ENCODE assay signal across 8 cellular contexts in the genomic region with DNA sequence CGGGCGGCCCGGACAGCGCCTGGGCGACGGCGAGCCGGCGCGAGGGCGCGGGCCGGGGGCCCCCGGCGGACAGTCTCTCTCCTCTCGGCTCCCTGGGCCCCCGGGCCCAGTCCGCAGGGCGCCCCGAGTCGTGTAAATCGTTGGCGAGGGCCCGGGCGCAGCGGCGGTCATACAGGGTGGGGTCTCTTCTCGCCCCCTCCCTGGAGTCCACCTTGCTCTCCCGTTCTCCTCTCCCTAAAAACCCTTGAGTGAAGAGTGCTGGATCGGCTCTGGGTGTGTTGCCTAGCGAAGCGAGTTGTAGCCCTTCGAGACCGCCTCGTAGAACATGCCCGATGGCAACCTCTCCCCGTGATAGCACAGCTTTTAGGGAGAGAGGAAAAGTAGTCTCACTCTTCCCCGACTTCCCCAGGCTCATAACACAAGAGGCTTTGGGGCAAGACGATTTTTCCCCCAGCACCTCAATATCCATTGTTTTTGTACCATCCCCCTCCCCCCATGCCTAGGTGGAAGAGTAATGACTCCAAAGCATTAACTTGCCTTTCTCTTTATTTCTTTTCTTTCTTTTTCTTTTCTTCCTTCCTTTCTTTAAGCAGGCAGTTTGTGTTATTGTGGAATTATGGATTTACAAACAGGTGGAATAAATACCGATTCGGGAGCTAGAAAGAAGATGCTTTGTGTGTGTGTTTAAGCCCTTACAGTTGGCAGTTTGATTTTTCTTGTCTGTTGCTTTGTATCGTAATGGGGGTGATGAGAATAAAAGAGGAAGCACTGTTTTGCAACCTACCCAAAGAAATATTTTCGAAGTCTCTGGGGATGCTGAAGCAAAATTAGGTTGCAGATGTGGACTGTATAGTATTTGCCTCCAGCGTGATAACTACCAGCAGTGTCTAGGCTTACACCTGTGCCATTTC. TPM values are rescaled to one million over a fixed set of nuclear protein-coding genes. Genes with fewer than 3 reads are reported as not detected.
DNase-seq lines count a peak whose midpoint lies in the region; ATAC-seq and TF ChIP-seq lines count a peak whose summit lies in the region.

No MANE protein-coding gene starts in this region.

- peak overlapping the region; percentile 82 for H3K4me2 ChIP-seq in OCI-LY1 (ENCODE audit: low read length)

- no peak overlapping the region for H2AFZ ChIP-seq in OCI-LY1 (ENCODE audit: low read length)

- H3K4me1 ChIP-seq in OCI-LY1 (ENCODE audit: insufficient read depth, low read length, severe bottlenecking): peaks cover 59% of the 10 kb centered on the region

- TSS peak; percentile 58 for BruUV-seq in Calu3 (replicated peaks; lab: Mats Ljungman, UMichigan)

- peaks cover 40% of the 10 kb centered on the region for H3K36me3 Mint-ChIP-seq in Calu3 (ENCODE audit: insufficient read depth, unreplicated experiment)
- peaks cover 9% of the 10 kb centered on the region for H3K36me3 Mint-ChIP-seq in activated naive CD8-positive, alpha-beta T cell treated with anti-CD3 and anti-CD28 coated beads, Interleukin-2, amount 10 ng/mL, durations not matched to agents 7 days and 5 days

- no peaks in the 10 kb centered on the region for H3K9me3 ChIP-seq in OCI-LY1 (ENCODE audit: low read length)

- no peaks in the 10 kb centered on the region for H4K20me1 ChIP-seq in OCI-LY1 (ENCODE audit: insufficient read depth, low read length)

- H3K79me2 ChIP-seq in OCI-LY1 (ENCODE audit: insufficient read depth, low read length): peaks cover 50% of the 10 kb centered on the region

- no peaks in the 10 kb centered on the region for H3K9me3 Mint-ChIP-seq in Calu3 (ENCODE audit: low read depth, unreplicated experiment)
- H3K9me3 Mint-ChIP-seq in activated naive CD8-positive, alpha-beta T cell treated with anti-CD3 and anti-CD28 coated beads, Interleukin-2, amount 10 ng/mL, durations not matched to agents 7 days and 5 days: no peaks in the 10 kb centered on the region

- CTCF ChIA-PET in Calu3 (lab: Charles Lee): no interaction called here

- H3K4me3 ChIP-seq in OCI-LY1 (ENCODE audit: low read depth, low read length, poor library complexity, severe bottlenecking): peak overlapping the region; percentile 65

- no peaks in the 10 kb centered on the region for H3K36me3 ChIP-seq in OCI-LY1 (ENCODE audit: insufficient read depth, low read length)

- peak overlapping the region; percentile 63 for H3K9ac ChIP-seq in OCI-LY1 (ENCODE audit: low read length)

- H3K4me3 Mint-ChIP-seq in Calu3 (ENCODE audit: low read depth, unreplicated experiment): peak overlapping the region; percentile 94
- H3K4me3 Mint-ChIP-seq in activated naive CD8-positive, alpha-beta T cell treated with anti-CD3 and anti-CD28 coated beads, Interleukin-2, amount 10 ng/mL, durations not matched to agents 7 days and 5 days: peak overlapping the region; percentile 96

- H3K9me2 ChIP-seq in OCI-LY1 (ENCODE audit: low read depth, low read length): no peaks in the 10 kb centered on the region

- peak overlapping the region; percentile 96 for H3K27ac Mint-ChIP-seq in Calu3 (ENCODE audit: unreplicated experiment)
- H3K27ac Mint-ChIP-seq in activated naive CD8-positive, alpha-beta T cell treated with anti-CD3 and anti-CD28 coated beads, Interleukin-2, amount 10 ng/mL, durations not matched to agents 7 days and 5 days: peak overlapping the region; percentile 91

- no peak for TF ChIP-seq CTCF in Calu3 (IDR thresholded peaks at IDR 0.05; ENCODE audit: unreplicated experiment)
- no peak for TF ChIP-seq CTCF in OCI-LY1 (IDR thresholded peaks at IDR 0.05; ENCODE audit: low read length)

- H3F3A ChIP-seq in OCI-LY1 (ENCODE audit: insufficient read depth, low read length): 0 out of 2 replicates have a peak, but pooled peaks cover 16% of the 10 kb centered on the region

- DNase-seq in Calu3 (peak; percentile 26), left cardiac atrium (peak; percentile 34), posterior vena cava (ENCODE audit: low spot score) (peak; percentile 85), NCI-H128 (lab: John Stamatoyannopoulos, UW; ENCODE audit: unreplicated experiment) (no peak)
- DNase-seq in activated naive CD8-positive, alpha-beta T cell treated with anti-CD3 and anti-CD28 coated beads, Interleukin-2, amount 10 ng/mL, durations not matched to agents 7 days and 5 days: no peak

- no peaks in the 10 kb centered on the region for H3K27me3 Mint-ChIP-seq in Calu3 (ENCODE audit: unreplicated experiment)
- H3K27me3 Mint-ChIP-seq in activated naive CD8-positive, alpha-beta T cell treated with anti-CD3 and anti-CD28 coated beads, Interleukin-2, amount 10 ng/mL, durations not matched to agents 7 days and 5 days: no peaks in the 10 kb centered on the region

- intact Hi-C loops in Calu3 (cut with micrococcal nuclease; ENCODE audit: unreplicated experiment) (loop anchor here (10.0 kb wide), 1 partner anchor 215 kb away; no protein-coding TSS in a partner anchor), left cardiac atrium (cut with DNase I) (loop anchor here in 1 of 2 donors (10.0 kb wide), 1 partner anchor 55 kb away; no protein-coding TSS in a partner anchor), posterior vena cava (cut with DNase I) (loop anchor here in 1 of 2 donors (5.0 kb wide), 1 partner anchor 1007 kb away; no protein-coding TSS in a partner anchor)

- ATAC-seq in GM19351 (IDR thresholded peaks at IDR 0.05; ENCODE audit: unreplicated experiment): peak; percentile 31
- peak; percentile 28 for ATAC-seq in HG03342 (IDR thresholded peaks at IDR 0.05; ENCODE audit: unreplicated experiment)
- ATAC-seq in activated naive CD8-positive, alpha-beta T cell treated with anti-CD3 and anti-CD28 coated beads, Interleukin-2, amount 10 ng/mL, durations not matched to agents 7 days and 5 days (ENCODE audit: low read depth): no peak
- ATAC-seq in left cardiac atrium: no peak

- no peaks in the 10 kb centered on the region for H3K27me3 ChIP-seq in OCI-LY1 (ENCODE audit: insufficient read depth, low read length)

- POLR2A ChIA-PET in activated naive CD8-positive, alpha-beta T cell treated with anti-CD3 and anti-CD28 coated beads, Interleukin-2, amount 10 ng/mL, durations not matched to agents 7 days and 5 days (lab: Charles Lee): interaction anchor here (0.8 to 2.2 kb wide), 2 partner anchors 73 to 117 kb away, joined by 3 to 17 read pairs; no protein-coding TSS in a partner anchor

- H3K4me1 Mint-ChIP-seq in Calu3 (ENCODE audit: low read depth, unreplicated experiment): peaks cover 18% of the 10 kb centered on the region
- peaks cover 32% of the 10 kb centered on the region for H3K4me1 Mint-ChIP-seq in activated naive CD8-positive, alpha-beta T cell treated with anti-CD3 and anti-CD28 coated beads, Interleukin-2, amount 10 ng/mL, durations not matched to agents 7 days and 5 days

- peak overlapping the region; percentile 92 for H3K27ac ChIP-seq in OCI-LY1 (ENCODE audit: low read depth, low read length, poor library complexity, severe bottlenecking)

RNA-seq across cellular contexts. Expression of a gene that starts 0.8 kb away (rescaled TPM):
- total RNA-seq in Calu3 (2022) (29.9 and 33.5 TPM in 2 replicates), left cardiac atrium (10 to 100 TPM; 43.0 to 49.4 TPM), posterior vena cava (10 to 100 TPM; 70.1 to 80.0 TPM)
- 10 to 100 TPM; 49.8 to 56.2 TPM for total RNA-seq in activated naive CD8-positive, alpha-beta T cell treated with anti-CD3 and anti-CD28 coated beads, Interleukin-2, amount 10 ng/mL, durations not matched to agents 7 days and 5 days

RNA-seq across cellular contexts. Expression of a gene that starts 1.2 kb away (rescaled TPM):
- 14.8 and 15.8 TPM in 2 replicates for total RNA-seq in Calu3 (2022)
- 10 to 100 TPM; 33.0 to 33.8 TPM for total RNA-seq in activated naive CD8-positive, alpha-beta T cell treated with anti-CD3 and anti-CD28 coated beads, Interleukin-2, amount 10 ng/mL, durations not matched to agents 7 days and 5 days
- 10 to 100 TPM; 22.8 to 25.5 TPM for total RNA-seq in left cardiac atrium
- 10 to 100 TPM; 36.3 to 38.6 TPM for total RNA-seq in posterior vena cava

RNA-seq across cellular contexts. Expression of a gene that starts 48.5 kb away (rescaled TPM):
- 17.8 and 26.1 TPM in 2 replicates for total RNA-seq in Calu3 (2022)
- 100 to 1,000 TPM; 236 to 237 TPM for total RNA-seq in activated naive CD8-positive, alpha-beta T cell treated with anti-CD3 and anti-CD28 coated beads, Interleukin-2, amount 10 ng/mL, durations not matched to agents 7 days and 5 days
- total RNA-seq in left cardiac atrium: 10 to 100 TPM; 46.7 to 71.2 TPM
- 10 to 100 TPM; 54.9 to 55.0 TPM for total RNA-seq in posterior vena cava

Comparison
In these comparisons a context has a peak if more than half of its experiments do, and no peak if none do; other contexts are left out.
1. DNase-seq: peak in Calu3 (single experiment), left cardiac atrium (single experiment) and posterior vena cava (single experiment); none in activated naive CD8-positive, alpha-beta T cell treated with anti-CD3 and anti-CD28 coated beads, Interleukin-2, amount 10 ng/mL, durations not matched to agents 7 days and 5 days (single experiment) and NCI-H128 (single experiment).
2. ATAC-seq: peak in GM19351 (single experiment) and HG03342 (single experiment); none in activated naive CD8-positive, alpha-beta T cell treated with anti-CD3 and anti-CD28 coated beads, Interleukin-2, amount 10 ng/mL, durations not matched to agents 7 days and 5 days (single experiment) and left cardiac atrium (0 of 2).